Comparison of ENCODE assay signal across 9 cellular contexts in the genomic region with DNA sequence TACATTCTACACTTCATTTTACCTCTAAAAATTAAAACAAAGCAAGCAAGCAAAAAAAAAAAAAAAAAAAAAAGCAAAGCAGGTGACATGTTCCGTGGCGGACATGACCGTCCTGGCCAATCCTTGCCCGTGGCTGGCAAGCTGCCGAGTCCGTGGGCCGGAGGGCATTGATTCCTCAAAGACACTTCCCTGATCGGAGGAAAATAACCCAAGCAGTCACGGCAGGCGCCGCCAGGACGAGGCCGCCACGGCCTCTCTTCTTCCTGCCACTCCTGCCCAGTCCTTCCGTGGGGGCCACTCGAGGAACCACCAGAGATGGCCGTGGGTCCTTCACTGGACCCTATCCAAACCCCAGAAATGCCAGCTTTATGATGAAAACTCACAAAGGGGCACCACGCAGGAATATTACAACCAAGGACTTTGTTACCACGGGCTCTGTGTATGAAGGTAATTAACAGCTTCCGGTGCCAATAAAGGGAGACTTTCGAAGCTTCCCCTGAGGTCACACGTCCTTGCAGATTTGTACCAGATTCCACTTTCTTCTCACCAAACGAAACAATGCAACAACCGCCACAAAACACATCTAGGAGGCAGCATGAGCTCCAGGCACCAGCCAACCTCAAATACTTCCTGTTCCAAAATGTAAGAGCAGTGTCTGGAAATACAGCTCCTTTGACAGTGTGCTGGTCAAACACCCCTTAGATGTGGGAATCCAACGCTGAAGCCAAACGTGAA.
DNase-seq lines count a peak whose midpoint lies in the region; ATAC-seq and TF ChIP-seq lines count a peak whose summit lies in the region.
"Had no signal": no experiment of that assay in that cellular context is flagged by ENCODE, and none has a peak within 500 bp of the region (broad histone marks: within the 10 kb centered on the region; RNA-seq: fewer than 3 reads in every experiment).

No MANE protein-coding gene starts in this region.

- H3K27me3 ChIP-seq in hepatocyte = no peaks in the 10 kb centered on the region
- H3K27me3 ChIP-seq: pancreas had no signal

- peak overlapping the region; percentile 51 for H3K4me3 Mint-ChIP-seq in T-helper 2 cell treated with Interferon-gamma antibody and Interleukin-4, amounts not matched to agents 5 μg/mL and 100 μg/mL, for 36 hours
- H3K4me3 Mint-ChIP-seq in stimulated activated naive CD8-positive, alpha-beta T cell treated with anti-CD3 and anti-CD28 coated beads, Interleukin-15, amount 100 ng/mL, for 72 hours = peak overlapping the region; percentile 62 to 65
- H3K4me3 Mint-ChIP-seq in progenitor cell of endocrine pancreas (ENCODE audit: low read depth) = no peak overlapping the region

- no peak for TF ChIP-seq CTCF in hepatocyte (IDR thresholded peaks at IDR 0.05; ENCODE audit: poor library complexity)
- TF ChIP-seq CTCF in progenitor cell of endocrine pancreas (IDR thresholded peaks at IDR 0.05; ENCODE audit: unreplicated experiment) = no peak

- peaks cover 40% of the 10 kb centered on the region for H3K4me1 Mint-ChIP-seq in T-helper 2 cell treated with Interferon-gamma antibody and Interleukin-4, amounts not matched to agents 5 μg/mL and 100 μg/mL, for 36 hours (ENCODE audit: low read depth)
- H3K4me1 Mint-ChIP-seq in stimulated activated naive CD8-positive, alpha-beta T cell treated with anti-CD3 and anti-CD28 coated beads, Interleukin-15, amount 100 ng/mL, for 72 hours = peaks cover 67% of the 10 kb centered on the region
- H3K4me1 Mint-ChIP-seq in progenitor cell of endocrine pancreas (ENCODE audit: low read depth) = peaks cover 11% of the 10 kb centered on the region

- H3K79me2 ChIP-seq in hepatocyte = peaks cover 67% of the 10 kb centered on the region

- H3K9me2 ChIP-seq in hepatocyte (replicated peaks; ENCODE audit: insufficient read depth) = no peaks in the 10 kb centered on the region

- peaks cover 39% of the 10 kb centered on the region for H3K4me1 ChIP-seq in hepatocyte (ENCODE audit: insufficient read depth)

- no peak overlapping the region for H3K4me3 ChIP-seq in hepatocyte
- H3K4me3 ChIP-seq: pancreas had no signal

- no peaks in the 10 kb centered on the region for H3K9me3 ChIP-seq in hepatocyte (ENCODE audit: low read depth)
- H3K9me3 ChIP-seq: pancreas had no signal

- peak overlapping the region; percentile 80 for H3K27ac ChIP-seq in hepatocyte
- H3K27ac ChIP-seq: pancreas had no signal

- no peaks in the 10 kb centered on the region for H4K20me1 ChIP-seq in hepatocyte (ENCODE audit: insufficient read depth, poor library complexity, severe bottlenecking)

- H3K36me3 Mint-ChIP-seq in T-helper 2 cell treated with Interferon-gamma antibody and Interleukin-4, amounts not matched to agents 5 μg/mL and 100 μg/mL, for 36 hours (ENCODE audit: low read depth) = peaks cover 32% of the 10 kb centered on the region
- H3K36me3 Mint-ChIP-seq in progenitor cell of endocrine pancreas (ENCODE audit: insufficient read depth) = no peaks in the 10 kb centered on the region

- DNase-seq in KBM-7 (peak; percentile 70), hepatocyte (ENCODE audit: low spot score) (no peak), progenitor cell of endocrine pancreas (ENCODE audit: low spot score, unreplicated experiment) (no peak)
- no peak for DNase-seq in T-helper 2 cell treated with Interferon-gamma antibody and Interleukin-4, amounts not matched to agents 5 μg/mL and 100 μg/mL, for 36 hours (ENCODE audit: low spot score)
- no peak for DNase-seq in stimulated activated naive CD8-positive, alpha-beta T cell treated with anti-CD3 and anti-CD28 coated beads, Interleukin-15, amount 100 ng/mL, for 72 hours
- DNase-seq: NCI-H526 had no signal

- H3K27me3 Mint-ChIP-seq in T-helper 2 cell treated with Interferon-gamma antibody and Interleukin-4, amounts not matched to agents 5 μg/mL and 100 μg/mL, for 36 hours (ENCODE audit: low read depth) = no peaks in the 10 kb centered on the region
- H3K27me3 Mint-ChIP-seq in stimulated activated naive CD8-positive, alpha-beta T cell treated with anti-CD3 and anti-CD28 coated beads, Interleukin-15, amount 100 ng/mL, for 72 hours = no peaks in the 10 kb centered on the region
- no peaks in the 10 kb centered on the region for H3K27me3 Mint-ChIP-seq in progenitor cell of endocrine pancreas

- H3K36me3 ChIP-seq in hepatocyte (replicated peaks; ENCODE audit: insufficient read depth, low read depth) = no peaks in the 10 kb centered on the region
- H3K36me3 ChIP-seq: pancreas had no signal

- H3K27ac Mint-ChIP-seq in T-helper 2 cell treated with Interferon-gamma antibody and Interleukin-4, amounts not matched to agents 5 μg/mL and 100 μg/mL, for 36 hours = peak overlapping the region; percentile 77
- H3K27ac Mint-ChIP-seq in stimulated activated naive CD8-positive, alpha-beta T cell treated with anti-CD3 and anti-CD28 coated beads, Interleukin-15, amount 100 ng/mL, for 72 hours = peak overlapping the region; percentile 35 to 37
- no peak overlapping the region for H3K27ac Mint-ChIP-seq in progenitor cell of endocrine pancreas

- ATAC-seq in stimulated activated naive CD8-positive, alpha-beta T cell treated with anti-CD3 and anti-CD28 coated beads, Interleukin-15, amount 100 ng/mL, for 72 hours = peak; percentile 68
- ATAC-seq in HG02852 (IDR thresholded peaks at IDR 0.05; ENCODE audit: unreplicated experiment) = no peak
- ATAC-seq in GM21526 (IDR thresholded peaks at IDR 0.05; ENCODE audit: low FRiP score, unreplicated experiment) = no peak

- no peaks in the 10 kb centered on the region for H3K9me3 Mint-ChIP-seq in T-helper 2 cell treated with Interferon-gamma antibody and Interleukin-4, amounts not matched to agents 5 μg/mL and 100 μg/mL, for 36 hours
- no peaks in the 10 kb centered on the region for H3K9me3 Mint-ChIP-seq in stimulated activated naive CD8-positive, alpha-beta T cell treated with anti-CD3 and anti-CD28 coated beads, Interleukin-15, amount 100 ng/mL, for 72 hours
- no peaks in the 10 kb centered on the region for H3K9me3 Mint-ChIP-seq in progenitor cell of endocrine pancreas (ENCODE audit: low read depth)

- H2AFZ ChIP-seq in hepatocyte = no peak overlapping the region

- H3K4me2 ChIP-seq in hepatocyte = no peak overlapping the region

- in situ Hi-C loops in KBM-7 (cut with MboI; ENCODE audit: low pct_unique_long_range_greater_than_20kb, low sequenced_read_pairs) = no loop called here

- 84% methylated on average over 26 of the region's 26 CpGs for WGBS in hepatocyte (ENCODE audit: low lambda C conversion rate, missing lambda C conversion rate)
